ENCODE assay signal across 8 cellular contexts in genomic region chr19:13208131-13208963, GRCh38. TPM values are rescaled to one million over a fixed set of nuclear protein-coding genes. Genes with fewer than 3 reads are reported as not detected.
DNase-seq lines count a peak whose midpoint lies in the region; ATAC-seq and TF ChIP-seq lines count a peak whose summit lies in the region.

No MANE protein-coding gene starts in this region.

- H3K27ac Mint-ChIP-seq in IgD-negative memory B cell: peak overlapping the region; percentile 92 to 99 (median 93)
- H3K27ac Mint-ChIP-seq in activated CD8-positive, alpha-beta T cell treated with anti-CD3 and anti-CD28 coated beads, Interleukin-2, amount 10 ng/mL, durations not matched to agents 7 days and 5 days: peak overlapping the region; percentile 97

- H3K36me3 Mint-ChIP-seq in IgD-negative memory B cell: no peaks in the 10 kb centered on the region
- H3K36me3 Mint-ChIP-seq in activated CD8-positive, alpha-beta T cell treated with anti-CD3 and anti-CD28 coated beads, Interleukin-2, amount 10 ng/mL, durations not matched to agents 7 days and 5 days (ENCODE audit: low read depth): no peaks in the 10 kb centered on the region

- H3K4me3 ChIP-seq in esophagus (ENCODE audit: low read depth in 1 of 2, low read length in 2 of 2) (peak overlapping the region; percentile 19 to 44), neutrophil (ENCODE audit: low read depth in 1 of 2, low read length in 1 of 2) (peak overlapping the region; percentile 62 to 68), tibial nerve (peak overlapping the region; percentile 39 to 60 (median 52))

- peaks cover 15 to 27% (median 24%) of the 10 kb centered on the region in 3 donors for H3K4me1 Mint-ChIP-seq in IgD-negative memory B cell
- peaks cover 21% of the 10 kb centered on the region for H3K4me1 Mint-ChIP-seq in activated CD8-positive, alpha-beta T cell treated with anti-CD3 and anti-CD28 coated beads, Interleukin-2, amount 10 ng/mL, durations not matched to agents 7 days and 5 days (ENCODE audit: low read depth)

- POLR2A ChIA-PET in activated CD8-positive, alpha-beta T cell treated with anti-CD3 and anti-CD28 coated beads, Interleukin-2, amount 10 ng/mL, durations not matched to agents 7 days and 5 days (lab: Charles Lee): interaction anchor here (0.6 to 1.0 kb wide), 6 partner anchors 26 to 91 kb away, joined by 3 to 5 read pairs (median 4); partner anchors contain the start of gene NACC1

- DNase-seq in activated gamma-delta T cell treated with Interleukin-2 at 50 U/mL for 16 hours (peak; percentile 51), activated gamma-delta T cell (lab: John Stamatoyannopoulos, UW) (no peak), tibial nerve (ENCODE audit: low spot score in 2 of 2) (peak; percentile 35 to 73), NCI-H510A (lab: John Stamatoyannopoulos, UW) (no peak)
- peak; percentile 76 for DNase-seq in activated CD8-positive, alpha-beta T cell treated with anti-CD3 and anti-CD28 coated beads, Interleukin-2, amount 10 ng/mL, durations not matched to agents 7 days and 5 days

- TF ChIP-seq POLR2A in tibial nerve (IDR thresholded peaks at IDR 0.05): no peak

- TF ChIP-seq EP300 in tibial nerve (IDR thresholded peaks at IDR 0.05): peak in 1 of 2 donors; percentile 19

- H3K4me1 ChIP-seq in esophagus (ENCODE audit: control insufficient read depth in 2 of 2, insufficient read depth in 2 of 2, low read length in 1 of 2) (peaks cover 0 to 2% of the 10 kb centered on the region in 2 donors), neutrophil (ENCODE audit: control insufficient read depth in 1 of 2, insufficient read depth in 1 of 2, low read depth in 1 of 2, low read length in 1 of 2) (peaks cover 13 to 29% of the 10 kb centered on the region in 2 experiments), tibial nerve (peaks cover 0 to 28% (median 11%) of the 10 kb centered on the region in 4 donors)

- H3K27me3 ChIP-seq in esophagus (ENCODE audit: control insufficient read depth in 1 of 2, insufficient read depth in 2 of 2, low read length in 2 of 2) (no peaks in the 10 kb centered on the region), neutrophil (no peaks in the 10 kb centered on the region), tibial nerve (no peaks in the 10 kb centered on the region)

- CTCF ChIA-PET in activated CD8-positive, alpha-beta T cell treated with anti-CD3 and anti-CD28 coated beads, Interleukin-2, amount 10 ng/mL, durations not matched to agents 7 days and 5 days (lab: Charles Lee): no interaction called here

- H3K9me3 ChIP-seq in esophagus (ENCODE audit: control insufficient read depth in 2 of 2, insufficient read depth in 1 of 2, low read depth in 1 of 2, low read length in 1 of 2) (no peaks in the 10 kb centered on the region), neutrophil (no peaks in the 10 kb centered on the region), tibial nerve (no peaks in the 10 kb centered on the region)

- 28 to 32% methylated on average over 18 to 49 of the region's 49 CpGs for WGBS in esophagus, 2 donors
- 0 to 19% methylated on average over 23 to 38 of the region's 49 CpGs for WGBS in tibial nerve, 2 donors

- peak; percentile 54 for ATAC-seq in activated CD8-positive, alpha-beta T cell treated with anti-CD3 and anti-CD28 coated beads, Interleukin-2, amount 10 ng/mL, durations not matched to agents 7 days and 5 days

- peak overlapping the region; percentile 92 to 96 (median 94) for H3K4me3 Mint-ChIP-seq in IgD-negative memory B cell
- peak overlapping the region; percentile 85 for H3K4me3 Mint-ChIP-seq in activated CD8-positive, alpha-beta T cell treated with anti-CD3 and anti-CD28 coated beads, Interleukin-2, amount 10 ng/mL, durations not matched to agents 7 days and 5 days

- H3K36me3 ChIP-seq in esophagus (ENCODE audit: control insufficient read depth in 2 of 2, insufficient read depth in 2 of 2, low read length in 1 of 2): no peaks in the 10 kb centered on the region
- H3K36me3 ChIP-seq in neutrophil: no peaks in the 10 kb centered on the region
- no peaks in the 10 kb centered on the region for H3K36me3 ChIP-seq in tibial nerve

- no peaks in the 10 kb centered on the region for H3K27me3 Mint-ChIP-seq in IgD-negative memory B cell
- H3K27me3 Mint-ChIP-seq in activated CD8-positive, alpha-beta T cell treated with anti-CD3 and anti-CD28 coated beads, Interleukin-2, amount 10 ng/mL, durations not matched to agents 7 days and 5 days (ENCODE audit: low read depth): no peaks in the 10 kb centered on the region

- TF ChIP-seq CTCF in neutrophil (IDR thresholded peaks at IDR 0.05) (peak; percentile 36), tibial nerve (IDR thresholded peaks at IDR 0.05) (no peak)

- H3K27ac ChIP-seq in esophagus (ENCODE audit: low read depth in 2 of 2, low read length in 1 of 2) (peak overlapping the region; percentile 5 to 50), neutrophil (peak overlapping the region; percentile 97), tibial nerve (peak overlapping the region; percentile 54 to 84 (median 80))

- no peaks in the 10 kb centered on the region for H3K9me3 Mint-ChIP-seq in IgD-negative memory B cell
- no peaks in the 10 kb centered on the region for H3K9me3 Mint-ChIP-seq in activated CD8-positive, alpha-beta T cell treated with anti-CD3 and anti-CD28 coated beads, Interleukin-2, amount 10 ng/mL, durations not matched to agents 7 days and 5 days (ENCODE audit: insufficient read depth)

RNA-seq across cellular contexts. Expression of gene IER2, which starts 58.1 kb away (rescaled TPM):
- polyA plus RNA-seq in IgD-negative memory B cell (350 TPM), esophagus (100 to 1,000 TPM in 1 of 2 donors, 10 to 100 TPM in 1; 52.1 to 101 TPM)
- total RNA-seq in activated CD8-positive, alpha-beta T cell treated with anti-CD3 and anti-CD28 coated beads, Interleukin-2, amount 10 ng/mL, durations not matched to agents 7 days and 5 days: 100 to 1,000 TPM; 203 to 210 TPM
- total RNA-seq in tibial nerve: 10 to 100 TPM; 37.3 to 77.4 (median 58.3) TPM

RNA-seq across cellular contexts. Expression of gene STX10, which starts 58.2 kb away (rescaled TPM):
- polyA plus RNA-seq in IgD-negative memory B cell: 52.8 TPM
- 10 to 100 TPM; 68.4 to 69.2 TPM for total RNA-seq in activated CD8-positive, alpha-beta T cell treated with anti-CD3 and anti-CD28 coated beads, Interleukin-2, amount 10 ng/mL, durations not matched to agents 7 days and 5 days
- 10 to 100 TPM; 75.1 to 76.0 TPM for polyA plus RNA-seq in esophagus
- 100 to 1,000 TPM in 1 of 4 donors, 10 to 100 TPM in 3; 58.6 to 145 (median 86.6) TPM for total RNA-seq in tibial nerve

Comparison
In these comparisons a context has a peak if more than half of its experiments do, and no peak if none do; other contexts are left out.
1. DNase-seq: peak in activated gamma-delta T cell treated with Interleukin-2 at 50 U/mL for 16 hours (single experiment), activated CD8-positive, alpha-beta T cell treated with anti-CD3 and anti-CD28 coated beads, Interleukin-2, amount 10 ng/mL, durations not matched to agents 7 days and 5 days (single experiment) and tibial nerve (2 of 2); none in activated gamma-delta T cell (single experiment) and NCI-H510A (single experiment).
2. H3K27ac ChIP-seq: peak in every context shown above with its lines; median percentile 97 in neutrophil; 80 in tibial nerve; 28 in esophagus.
3. Peak in every context shown above with its lines, with median percentiles within 50 percentile points of each other: H3K4me3 ChIP-seq.